In genomic region chr16:88856122-88856827, GRCh38 we compare ENCODE assay signal across 9 cellular contexts. TPM values are rescaled to one million over a fixed set of nuclear protein-coding genes. Genes with fewer than 3 reads are reported as not detected.
DNase-seq lines count a peak whose midpoint lies in the region; ATAC-seq, FAIRE-seq and TF ChIP-seq lines count a peak whose summit lies in the region.
"Had no signal": no experiment of that assay in that cellular context is flagged by ENCODE, and none has a peak within 500 bp of the region (broad histone marks: within the 10 kb centered on the region; RNA-seq: fewer than 3 reads in every experiment).

No MANE protein-coding gene starts in this region.

- H3K4me1 ChIP-seq in IMR-90 (ENCODE audit: control insufficient read depth, insufficient read depth, low read length) (peaks cover 9% of the 10 kb centered on the region), K562 (replicated peaks in 1 of 2; ENCODE audit: control insufficient read depth in 2 of 2, insufficient read depth in 2 of 2, low read length in 2 of 2) (peaks cover 8 to 45% of the 10 kb centered on the region in 2 experiments)

- H4K20me1 ChIP-seq in IMR-90 (ENCODE audit: insufficient read depth, low read length) (peaks cover 18% of the 10 kb centered on the region), K562 (replicated peaks; ENCODE audit: control insufficient read depth, insufficient read depth, low read length) (no peaks in the 10 kb centered on the region; the same call in 1 of the 2 replicates)

- dilution Hi-C loops in IMR-90 (cut with HindIII; ENCODE audit: low sequenced_read_pairs, unreplicated experiment), result no loop called here

- peaks cover 9 to 38% of the 10 kb centered on the region in 2 experiments for H3K79me1 ChIP-seq in IMR-90 (ENCODE audit: low read depth in 1 of 2, low read length in 2 of 2)

- peak overlapping the region; percentile 82 for H2AK5ac ChIP-seq in IMR-90 (ENCODE audit: low read depth, low read length)

- H4K8ac ChIP-seq in IMR-90 (ENCODE audit: low read depth in 2 of 2, low read length in 2 of 2), result peak overlapping the region in 1 of 2 experiments; percentile 33; a peak in 1 of 4 replicates

- intact Hi-C loops in IMR-90 (cut with micrococcal nuclease) (loop anchor here (2.0 to 5.0 kb wide), 2 partner anchors 71 to 361 kb away; partner anchors contain the start of gene ZNF778), K562 (cut with micrococcal nuclease) (loop anchor here (2.0 kb wide), 1 partner anchor 43 kb away; no protein-coding TSS in a partner anchor)

- peak overlapping the region; percentile 76 for H3K4ac ChIP-seq in IMR-90 (ENCODE audit: low read depth, low read length)

- CTCF ChIA-PET in IMR-90 (lab: Yijun Ruan, JAX), result interaction anchor here (1.5 to 2.0 kb wide), 3 partner anchors 29 to 46 kb away, joined by 3 to 7 read pairs (median 7); partner anchors contain the start of gene APRT
- CTCF ChIA-PET in K562 (lab: Yijun Ruan, JAX; ENCODE audit: low intra/inter-chr PET ratio), result no interaction called here

- H2BK20ac ChIP-seq in IMR-90 (ENCODE audit: low read depth, low read length), result no peak overlapping the region

- H3K27ac ChIP-seq in IMR-90 (ENCODE audit: insufficient read depth, low read length) (peak overlapping the region; percentile 86), K562 (ENCODE audit: extremely low read depth, low read depth, low read length) (peak overlapping the region; percentile 31; the same call in 1 of the 3 replicates), substantia nigra (ENCODE audit: low read depth, low read length, poor library complexity, severe bottlenecking) (peak overlapping the region; percentile 38)

- H3K18ac ChIP-seq in IMR-90 (ENCODE audit: low read depth, low read length), result no peak overlapping the region

- in situ Hi-C loops in IMR-90 (cut with MboI; ENCODE audit: low sequenced_read_pairs) (no loop called here), K562 (cut with MboI) (no loop called here)

- ATAC-seq in IMR-90 (ENCODE audit: low read depth) (peak; percentile 55), K562 (peak; percentile 5; the same call in 1 of the 3 replicates)

- no peak overlapping the region for H4K5ac ChIP-seq in IMR-90 (ENCODE audit: low read depth, low read length)

- no peaks in the 10 kb centered on the region for H3K9me3 ChIP-seq in IMR-90 (ENCODE audit: control insufficient read depth, insufficient read depth, low read length)
- no peaks in the 10 kb centered on the region for H3K9me3 ChIP-seq in K562 (replicated peaks; ENCODE audit: control insufficient read depth, insufficient read depth, low read depth, low read length)

- H3K79me2 ChIP-seq in K562 (ENCODE audit: control insufficient read depth, insufficient read depth, low read length), result peaks cover 23% of the 10 kb centered on the region

- peak overlapping the region; percentile 63 for H3K9ac ChIP-seq in IMR-90 (ENCODE audit: low read depth, low read length)
- H3K9ac ChIP-seq in K562 (ENCODE audit: insufficient read depth in 1 of 2, low read depth in 2 of 2, low read length in 2 of 2), result peak overlapping the region; percentile 31 to 93; a peak in 3 of 4 replicates

- peak overlapping the region; percentile 70; the same call in 1 of the 2 replicates for H3K14ac ChIP-seq in IMR-90 (replicated peaks; ENCODE audit: low read depth, low read length)

- no peak overlapping the region for H2BK15ac ChIP-seq in IMR-90 (ENCODE audit: low read depth, low read length)

- H2AFZ ChIP-seq in IMR-90 (replicated peaks; ENCODE audit: low read length, poor library complexity), result peak overlapping the region; percentile 96
- H2AFZ ChIP-seq in K562 (ENCODE audit: low read depth, low read length), result peak overlapping the region; percentile 72; the same call in 1 of the 2 replicates

- no peak for TF ChIP-seq CTCF in IMR-90 (conservative IDR thresholded peaks at IDR 0.05; ENCODE audit: low read depth, low read length)
- no peak for TF ChIP-seq CTCF in K562 (IDR thresholded peaks at IDR 0.05 in 2 of 3, conservative IDR thresholded peaks at IDR 0.05 in 1 of 3; ENCODE audit: insufficient read depth in 2 of 3, low read depth in 1 of 3, low read length in 3 of 3)

- H2AK9ac ChIP-seq in IMR-90 (replicated peaks; ENCODE audit: low read depth, low read length, poor library complexity), result peak overlapping the region; percentile 96

- WGBS in IMR-90 (ENCODE audit: extremely low coverage in 2 of 2, insufficient read length in 1 of 2), 2 experiments, result 23% methylated on average over 9 of the region's 53 CpGs; no CpG with 5 or more reads in 1 of the 2 experiments
- 15% methylated on average over 24 of the region's 53 CpGs for WGBS in K562 (ENCODE audit: insufficient coverage, low coverage, missing lambda C conversion rate)

- H3K23ac ChIP-seq in IMR-90 (ENCODE audit: low read depth, low read length), result no peak overlapping the region; the same call in 1 of the 2 replicates

- H3K56ac ChIP-seq in IMR-90 (ENCODE audit: extremely low read depth, insufficient read depth, low read length), result no peak overlapping the region

- H4K91ac ChIP-seq in IMR-90 (ENCODE audit: insufficient read depth, low read depth, low read length), result no peak overlapping the region; the same call in 1 of the 2 replicates

- H3K27me3 ChIP-seq in IMR-90 (ENCODE audit: control insufficient read depth, insufficient read depth, low read length), result no peaks in the 10 kb centered on the region
- no peaks in the 10 kb centered on the region for H3K27me3 ChIP-seq in K562 (ENCODE audit: control insufficient read depth in 2 of 2, insufficient read depth in 2 of 2, low read length in 2 of 2)

- TF ChIP-seq POLR2A in IMR-90 (IDR thresholded peaks at IDR 0.05; ENCODE audit: low read depth, low read length) (no peak), K562 (conservative IDR thresholded peaks at IDR 0.05) (no peak)

- H2BK5ac ChIP-seq in IMR-90 (ENCODE audit: low read depth, low read length, poor library complexity, severe bottlenecking), result peak overlapping the region; percentile 91

- POLR2A ChIA-PET in IMR-90 (lab: Charles Lee; ENCODE audit: unreplicated experiment), result interaction anchor here (0.8 kb wide), 1 partner anchor 10 kb away, joined by 3 read pairs; no protein-coding TSS in a partner anchor
- POLR2A ChIA-PET in K562 (lab: Yijun Ruan, JAX), result interaction anchor here (0.6 to 0.9 kb wide), 5 partner anchors 9 to 311 kb away, joined by 3 to 4 read pairs (median 3); no protein-coding TSS in a partner anchor

- H3K36me3 ChIP-seq in IMR-90 (ENCODE audit: control insufficient read depth, insufficient read depth, low read length) (peaks cover 22% of the 10 kb centered on the region), K562 (ENCODE audit: control insufficient read depth, insufficient read depth, low read length) (peaks cover 38% of the 10 kb centered on the region; the same call in 2 of the 3 replicates)

- BruUV-seq in IMR-90 (replicated peaks; lab: Mats Ljungman, UMichigan) (no TSS peak), K562 (replicated peaks; lab: Mats Ljungman, UMichigan) (no TSS peak)

- peak overlapping the region; percentile 88 for H3K4me3 ChIP-seq in IMR-90 (ENCODE audit: insufficient read depth, low read depth, low read length)
- peak overlapping the region; percentile 69 for H3K4me3 ChIP-seq in K562

- FAIRE-seq in K562 (lab: Jason Lieb, UNC), result no peak

- H3K9me1 ChIP-seq in IMR-90 (ENCODE audit: insufficient read depth, low read length), result 0 out of 2 replicates have a peak, but pooled peaks cover 4% of the 10 kb centered on the region
- H3K9me1 ChIP-seq in K562 (ENCODE audit: control insufficient read depth, insufficient read depth, low read length), result peaks cover 6% of the 10 kb centered on the region

- H3K4me2 ChIP-seq in IMR-90 (ENCODE audit: low read depth, low read length), result peak overlapping the region; percentile 72
- peak overlapping the region; percentile 76 for H3K4me2 ChIP-seq in K562 (ENCODE audit: insufficient read depth, low read length)

- DNase-seq in CD1c-positive myeloid dendritic cell (ENCODE audit: extremely low spot score), result peak; percentile 30
- DNase-seq in IMR-90, result no peak
- peak in 3 of 4 experiments; percentile 40 to 89 (median 89) for DNase-seq in K562 (ENCODE audit: extremely low read depth in 1 of 4, low spot score in 3 of 4)
- DNase-seq in left kidney (ENCODE audit: low read depth, low spot score), result peak; percentile 56
- peak in 7 of 49 donors; percentile 13 to 72 (median 46) for DNase-seq in substantia nigra (lab: John Stamatoyannopoulos, UW)
- no peak for DNase-seq in DMS153 treated with DMSO at 0.1 percent for 48 hours (lab: John Stamatoyannopoulos, UW; ENCODE audit: unreplicated experiment)
- no peak for DNase-seq in COLO829 (ENCODE audit: low spot score)
- no peak for DNase-seq in A172 (ENCODE audit: low spot score)

- H2BK120ac ChIP-seq in IMR-90 (ENCODE audit: low read depth, low read length), result no peak overlapping the region

- no peak for TF ChIP-seq EP300 in K562 (IDR thresholded peaks at IDR 0.05; ENCODE audit: low read length)

- no peak for TF ChIP-seq RAD21 in IMR-90 (IDR thresholded peaks at IDR 0.05; ENCODE audit: low read length)
- TF ChIP-seq RAD21 in K562 (CRISPR knock-in tag; conservative IDR thresholded peaks at IDR 0.05 in 1 of 2, IDR thresholded peaks at IDR 0.05 in 1 of 2), result no peak

RNA-seq across cellular contexts. Expression of gene GALNS, which starts 0.5 kb away (rescaled TPM):
- 7.2 TPM in 2 replicates for total RNA-seq in IMR-90 (2012; rRNA removed)
- polyA plus RNA-seq in IMR-90 (2012; rRNA removed), result 30.2 and 32.5 TPM in 2 replicates
- 28.6 and 42.1 TPM in 2 replicates for polyA plus RNA-seq in IMR-90 (2012; cell fraction: cytosol; rRNA removed)
- 24.8 and 44.6 TPM in 2 replicates for polyA plus RNA-seq in IMR-90 (2012; cell fraction: nucleus; rRNA removed; ENCODE audit: low replicate concordance)
- 69.8 and 180 TPM in 2 replicates for total RNA-seq in K562 (2011; cell fraction: chromatin; rRNA removed; ENCODE audit: low replicate concordance)
- total RNA-seq in K562 (2011; cell fraction: nucleolus; rRNA removed), result 70.5 and 71.6 TPM in 2 replicates
- 50.8 and 56.2 TPM in 2 replicates for total RNA-seq in K562 (2011; cell fraction: nucleoplasm; rRNA removed)
- total RNA-seq in K562 (2014; rRNA removed), result 3.4 and 5.4 TPM in 2 replicates
- 2.4 and 4.1 TPM in 2 replicates for total RNA-seq in K562 (2014; rRNA removed; fragmentation: Illumina TruSeq; extraction: Trizol)
- total RNA-seq in K562 (2015; rRNA removed; fragmentation: Illumina TruSeq; extraction: Trizol), result 5.6 and 5.9 TPM in 2 replicates
- 12.3 and 13.2 TPM in 2 replicates for total RNA-seq in K562 (2021)
- polyA plus RNA-seq in K562 (2011; rRNA removed), result 3.9 and 4.3 TPM in 2 replicates
- 3.9 and 9.1 TPM in 2 replicates for polyA plus RNA-seq in K562 (2011; cell fraction: cytosol; rRNA removed)
- 20.2 and 34.5 TPM in 2 replicates for polyA plus RNA-seq in K562 (2011; cell fraction: nucleus; rRNA removed)
- polyA plus RNA-seq in K562 (2012), result 11.1 and 16.0 TPM in 2 replicates
- 6.0 and 7.0 TPM in 2 replicates for polyA plus RNA-seq in K562 (2014; fragmentation: Illumina TruSeq; extraction: Trizol)
- under 1 TPM; 0.38 to 0.63 TPM for polyA plus RNA-seq in K562 (2014; fragmentation: Nextera tagmentation; extraction: Ambion mirVana)
- polyA plus RNA-seq in K562 (2014; rRNA removed), result 6.7 and 8.6 TPM in 2 replicates
- polyA minus RNA-seq in K562 (2011; rRNA and poly(A)+ RNA removed), result 1.9 and 3.7 TPM in 2 replicates
- 3.2 and 3.3 TPM in 2 replicates for polyA minus RNA-seq in K562 (2011; cell fraction: cytosol; rRNA and poly(A)+ RNA removed)
- polyA minus RNA-seq in K562 (2011; cell fraction: nucleus; rRNA and poly(A)+ RNA removed), result 7.0 and 7.8 TPM in 2 replicates
- total RNA-seq in A172 (2014; rRNA removed; shearing (Covaris generic)), result 25.8 and 34.3 TPM in 2 replicates

RNA-seq across cellular contexts. Expression of gene TRAPPC2L, which starts 0.7 kb away (rescaled TPM):
- 84.2 and 102 TPM in 2 replicates for total RNA-seq in IMR-90 (2012; rRNA removed)
- 109 and 112 TPM in 2 replicates for polyA plus RNA-seq in IMR-90 (2012; rRNA removed)
- polyA plus RNA-seq in IMR-90 (2012; cell fraction: cytosol; rRNA removed), result 69.3 and 87.7 TPM in 2 replicates
- polyA plus RNA-seq in IMR-90 (2012; cell fraction: nucleus; rRNA removed; ENCODE audit: low replicate concordance), result 45.7 and 54.3 TPM in 2 replicates
- 43.1 and 83.7 TPM in 2 replicates for total RNA-seq in K562 (2011; cell fraction: chromatin; rRNA removed; ENCODE audit: low replicate concordance)
- total RNA-seq in K562 (2011; cell fraction: nucleolus; rRNA removed), result 64.3 and 69.7 TPM in 2 replicates
- 53.0 and 53.7 TPM in 2 replicates for total RNA-seq in K562 (2011; cell fraction: nucleoplasm; rRNA removed)
- 60.4 and 77.5 TPM in 2 replicates for total RNA-seq in K562 (2014; rRNA removed)
- total RNA-seq in K562 (2014; rRNA removed; fragmentation: Illumina TruSeq; extraction: Trizol), result 92.6 and 126 TPM in 2 replicates
- 61.1 and 69.1 TPM in 2 replicates for total RNA-seq in K562 (2015; rRNA removed; fragmentation: Illumina TruSeq; extraction: Trizol)
- total RNA-seq in K562 (2021), result 89.1 and 92.6 TPM in 2 replicates
- 124 and 163 TPM in 2 replicates for polyA plus RNA-seq in K562 (2011; rRNA removed)
- polyA plus RNA-seq in K562 (2011; cell fraction: cytosol; rRNA removed), result 94.2 and 150 TPM in 2 replicates
- polyA plus RNA-seq in K562 (2011; cell fraction: nucleus; rRNA removed), result 96.2 and 120 TPM in 2 replicates
- polyA plus RNA-seq in K562 (2012), result 69.9 and 168 TPM in 2 replicates
- polyA plus RNA-seq in K562 (2014; fragmentation: Illumina TruSeq; extraction: Trizol), result 97.5 and 104 TPM in 2 replicates
- 100 to 1,000 TPM; 345 to 398 TPM for polyA plus RNA-seq in K562 (2014; fragmentation: Nextera tagmentation; extraction: Ambion mirVana)
- 92.4 and 99.1 TPM in 2 replicates for polyA plus RNA-seq in K562 (2014; rRNA removed)
- 28.3 and 55.3 TPM in 2 replicates for polyA minus RNA-seq in K562 (2011; rRNA and poly(A)+ RNA removed)
- 24.9 and 30.9 TPM in 2 replicates for polyA minus RNA-seq in K562 (2011; cell fraction: cytosol; rRNA and poly(A)+ RNA removed)
- polyA minus RNA-seq in K562 (2011; cell fraction: nucleus; rRNA and poly(A)+ RNA removed), result 30.4 and 33.3 TPM in 2 replicates
- 52.9 and 78.8 TPM in 2 replicates for total RNA-seq in A172 (2014; rRNA removed; shearing (Covaris generic))

RNA-seq across cellular contexts. Expression of gene PABPN1L, which starts 10.2 kb away (rescaled TPM):
- total RNA-seq in IMR-90 (2012; rRNA removed), result not detected in 2 replicates
- not detected in 2 replicates for polyA plus RNA-seq in IMR-90 (2012; rRNA removed)
- not detected in 2 replicates for polyA plus RNA-seq in IMR-90 (2012; cell fraction: cytosol; rRNA removed)
- not detected in 2 replicates for polyA plus RNA-seq in IMR-90 (2012; cell fraction: nucleus; rRNA removed; ENCODE audit: low replicate concordance)
- total RNA-seq in K562 (2011; cell fraction: chromatin; rRNA removed; ENCODE audit: low replicate concordance), result 0.46 and 2.2 TPM in 2 replicates
- 0.26 and 0.50 TPM in 2 replicates for total RNA-seq in K562 (2011; cell fraction: nucleolus; rRNA removed)
- 0.29 and 0.99 TPM in 2 replicates for total RNA-seq in K562 (2011; cell fraction: nucleoplasm; rRNA removed)
- total RNA-seq in K562 (2014; rRNA removed), result 0.32 TPM in 1 of 2 replicates, not detected in the other
- not detected in 2 replicates for total RNA-seq in K562 (2014; rRNA removed; fragmentation: Illumina TruSeq; extraction: Trizol)
- total RNA-seq in K562 (2015; rRNA removed; fragmentation: Illumina TruSeq; extraction: Trizol), result 0.19 TPM in 1 of 2 replicates, not detected in the other
- total RNA-seq in K562 (2021), result 0.29 TPM in 1 of 2 replicates, not detected in the other
- polyA plus RNA-seq in K562 (2011; rRNA removed), result not detected in 2 replicates
- polyA plus RNA-seq in K562 (2011; cell fraction: cytosol; rRNA removed), result not detected in 2 replicates
- polyA plus RNA-seq in K562 (2011; cell fraction: nucleus; rRNA removed), result 0.55 and 0.58 TPM in 2 replicates
- 0.29 and 0.71 TPM in 2 replicates for polyA plus RNA-seq in K562 (2012)
- polyA plus RNA-seq in K562 (2014; fragmentation: Illumina TruSeq; extraction: Trizol), result not detected in 2 replicates
- not detected for polyA plus RNA-seq in K562 (2014; fragmentation: Nextera tagmentation; extraction: Ambion mirVana)
- 0.11 TPM in 1 of 2 replicates, not detected in the other for polyA plus RNA-seq in K562 (2014; rRNA removed)
- not detected in 2 replicates for polyA minus RNA-seq in K562 (2011; rRNA and poly(A)+ RNA removed)
- not detected in 2 replicates for polyA minus RNA-seq in K562 (2011; cell fraction: cytosol; rRNA and poly(A)+ RNA removed)
- not detected in 2 replicates for polyA minus RNA-seq in K562 (2011; cell fraction: nucleus; rRNA and poly(A)+ RNA removed)
- not detected in 2 replicates for total RNA-seq in A172 (2014; rRNA removed; shearing (Covaris generic))
- total RNA-seq: lower leg skin had no signal

RNA-seq across cellular contexts. Expression of gene APRT, which starts 44.5 kb away (rescaled TPM):
- total RNA-seq in IMR-90 (2012; rRNA removed) (40.5 and 41.7 TPM in 2 replicates), K562 (2014; rRNA removed) (409 and 555 TPM in 2 replicates), K562 (2014; rRNA removed; fragmentation: Illumina TruSeq; extraction: Trizol) (86.2 and 129 TPM in 2 replicates), K562 (2015; rRNA removed; fragmentation: Illumina TruSeq; extraction: Trizol) (213 and 224 TPM in 2 replicates), K562 (2021) (340 and 359 TPM in 2 replicates)
- polyA plus RNA-seq in IMR-90 (2012; rRNA removed) (157 and 209 TPM in 2 replicates), K562 (2011; rRNA removed) (146 and 234 TPM in 2 replicates), K562 (2014; fragmentation: Illumina TruSeq; extraction: Trizol) (94.4 and 200 TPM in 2 replicates), K562 (2014; fragmentation: Nextera tagmentation; extraction: Ambion mirVana) (100 to 1,000 TPM in 1 of 2 experiments, 10 to 100 TPM in 1; 41.7 to 116 TPM), K562 (2014; rRNA removed) (354 and 422 TPM in 2 replicates)
- polyA plus RNA-seq in IMR-90 (2012; cell fraction: cytosol; rRNA removed), result 109 and 184 TPM in 2 replicates
- polyA plus RNA-seq in IMR-90 (2012; cell fraction: nucleus; rRNA removed; ENCODE audit: low replicate concordance), result 87.9 and 240 TPM in 2 replicates
- 35.4 and 135 TPM in 2 replicates for total RNA-seq in K562 (2011; cell fraction: chromatin; rRNA removed; ENCODE audit: low replicate concordance)
- total RNA-seq in K562 (2011; cell fraction: nucleolus; rRNA removed), result 138 and 183 TPM in 2 replicates
- total RNA-seq in K562 (2011; cell fraction: nucleoplasm; rRNA removed), result 82.7 and 89.3 TPM in 2 replicates
- polyA plus RNA-seq in K562 (2011; cell fraction: cytosol; rRNA removed), result 130 and 287 TPM in 2 replicates
- polyA plus RNA-seq in K562 (2011; cell fraction: nucleus; rRNA removed), result 161 and 192 TPM in 2 replicates
- 290 and 337 TPM in 2 replicates for polyA plus RNA-seq in K562 (2012)
- 17.6 and 29.0 TPM in 2 replicates for polyA minus RNA-seq in K562 (2011; rRNA and poly(A)+ RNA removed)
- polyA minus RNA-seq in K562 (2011; cell fraction: cytosol; rRNA and poly(A)+ RNA removed), result 127 and 142 TPM in 2 replicates
- 49.9 and 62.3 TPM in 2 replicates for polyA minus RNA-seq in K562 (2011; cell fraction: nucleus; rRNA and poly(A)+ RNA removed)
- total RNA-seq in A172 (2014; rRNA removed; shearing (Covaris generic)), result 255 and 258 TPM in 2 replicates

RNA-seq across cellular contexts. Expression of gene CDT1, which starts 52.7 kb away (rescaled TPM):
- total RNA-seq in IMR-90 (2012; rRNA removed) (3.2 and 4.7 TPM in 2 replicates), K562 (2014; rRNA removed) (114 and 119 TPM in 2 replicates), K562 (2014; rRNA removed; fragmentation: Illumina TruSeq; extraction: Trizol) (3.4 and 4.4 TPM in 2 replicates), K562 (2015; rRNA removed; fragmentation: Illumina TruSeq; extraction: Trizol) (14.4 and 17.9 TPM in 2 replicates), K562 (2021) (173 and 178 TPM in 2 replicates)
- polyA plus RNA-seq in IMR-90 (2012; rRNA removed) (11.8 and 13.2 TPM in 2 replicates), K562 (2011; rRNA removed) (14.2 and 29.4 TPM in 2 replicates), K562 (2014; fragmentation: Illumina TruSeq; extraction: Trizol) (9.3 and 47.1 TPM in 2 replicates), K562 (2014; fragmentation: Nextera tagmentation; extraction: Ambion mirVana) (1 to 10 TPM in 1 of 2 experiments, under 1 TPM in 1; 0.92 to 1.6 TPM), K562 (2014; rRNA removed) (53.6 and 65.8 TPM in 2 replicates)
- polyA plus RNA-seq in IMR-90 (2012; cell fraction: cytosol; rRNA removed), result 6.8 and 10.7 TPM in 2 replicates
- 4.7 and 22.2 TPM in 2 replicates for polyA plus RNA-seq in IMR-90 (2012; cell fraction: nucleus; rRNA removed; ENCODE audit: low replicate concordance)
- 14.1 and 55.6 TPM in 2 replicates for total RNA-seq in K562 (2011; cell fraction: chromatin; rRNA removed; ENCODE audit: low replicate concordance)
- 67.5 and 87.8 TPM in 2 replicates for total RNA-seq in K562 (2011; cell fraction: nucleolus; rRNA removed)
- total RNA-seq in K562 (2011; cell fraction: nucleoplasm; rRNA removed), result 29.4 and 38.8 TPM in 2 replicates
- 48.5 and 101 TPM in 2 replicates for polyA plus RNA-seq in K562 (2011; cell fraction: cytosol; rRNA removed)
- polyA plus RNA-seq in K562 (2011; cell fraction: nucleus; rRNA removed), result 38.4 and 58.3 TPM in 2 replicates
- 68.4 and 200 TPM in 2 replicates for polyA plus RNA-seq in K562 (2012)
- 9.8 and 10.4 TPM in 2 replicates for polyA minus RNA-seq in K562 (2011; rRNA and poly(A)+ RNA removed)
- 102 and 178 TPM in 2 replicates for polyA minus RNA-seq in K562 (2011; cell fraction: cytosol; rRNA and poly(A)+ RNA removed)
- 25.2 and 25.9 TPM in 2 replicates for polyA minus RNA-seq in K562 (2011; cell fraction: nucleus; rRNA and poly(A)+ RNA removed)
- 29.3 and 39.2 TPM in 2 replicates for total RNA-seq in A172 (2014; rRNA removed; shearing (Covaris generic))

Comparison
In these comparisons a context has a peak if more than half of its experiments do, and no peak if none do; other contexts are left out.
1. DNase-seq: peak in CD1c-positive myeloid dendritic cell (single experiment), K562 (3 of 4) and left kidney (single experiment); none in IMR-90 (single experiment), DMS153 treated with DMSO at 0.1 percent for 48 hours (single experiment), COLO829 (single experiment) and A172 (single experiment).
2. H3K27ac ChIP-seq: peak in every context shown above with its lines; median percentile 86 in IMR-90; 38 in substantia nigra; 31 in K562.